Comparison of ENCODE assay signal across 16 cellular contexts in the genomic region with DNA sequence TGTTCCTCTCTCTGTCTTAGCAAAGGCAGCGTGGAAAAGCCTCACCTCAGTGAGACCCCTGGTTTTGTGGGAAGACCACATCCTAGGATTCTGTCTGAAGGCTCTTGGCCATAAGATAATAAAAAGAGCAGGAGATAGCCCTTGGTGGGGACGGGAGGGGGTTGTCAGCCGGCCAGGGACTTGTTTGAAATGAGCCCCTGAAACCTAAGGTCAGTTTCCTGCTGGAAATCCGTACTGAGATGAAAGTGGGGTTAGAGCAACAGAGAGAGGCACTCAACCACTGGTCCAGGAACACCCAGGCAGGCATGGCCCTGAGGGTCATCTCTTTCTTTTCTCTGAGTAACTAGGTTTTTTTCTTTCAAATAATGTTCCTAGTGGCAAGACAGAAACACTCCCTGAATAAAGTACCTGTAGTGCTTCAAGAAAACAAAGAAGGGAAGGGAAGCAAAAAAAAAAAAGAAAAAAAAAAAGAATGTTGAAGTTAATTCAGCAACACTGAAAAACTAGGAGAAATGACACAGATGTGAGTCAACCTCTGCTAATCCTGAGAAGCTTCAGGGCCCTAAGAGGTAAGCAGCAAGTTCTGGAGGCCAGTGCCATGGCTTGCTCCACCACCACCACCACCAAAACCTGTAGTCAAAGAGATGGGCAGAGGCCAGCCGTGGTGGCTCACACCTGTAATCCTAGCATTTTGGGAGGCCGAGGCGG. TPM values are rescaled to one million over a fixed set of nuclear protein-coding genes. Genes with fewer than 3 reads are reported as not detected.
DNase-seq lines count a peak whose midpoint lies in the region; ATAC-seq, FAIRE-seq and TF ChIP-seq lines count a peak whose summit lies in the region.
"Had no signal": no experiment of that assay in that cellular context is flagged by ENCODE, and none has a peak within 500 bp of the region (broad histone marks: within the 10 kb centered on the region; RNA-seq: fewer than 3 reads in every experiment).

No MANE protein-coding gene starts in this region.

- TF ChIP-seq CTCF in fibroblast of the aortic adventitia (IDR thresholded peaks at IDR 0.05; ENCODE audit: insufficient read depth, low read length) = no peak
- TF ChIP-seq CTCF in smooth muscle cell (IDR thresholded peaks at IDR 0.05; ENCODE audit: borderline replicate concordance, insufficient read depth, poor library complexity, severe bottlenecking) = no peak

- H3K4me1 ChIP-seq in adipocyte (ENCODE audit: control insufficient read depth, insufficient read depth, low read length) (peaks cover 52% of the 10 kb centered on the region), smooth muscle cell (ENCODE audit: low read depth) (peaks cover 46% of the 10 kb centered on the region)

- peak; percentile 45 for FAIRE-seq in H54 (lab: Jason Lieb, UNC)
- FAIRE-seq: TTC549 had no signal

- H3K9me3 ChIP-seq in adipocyte (ENCODE audit: control insufficient read depth, low read length) (no peaks in the 10 kb centered on the region), smooth muscle cell (replicated peaks; ENCODE audit: low read depth) (no peaks in the 10 kb centered on the region)

- H3K4me2 ChIP-seq in smooth muscle cell = peak overlapping the region; percentile 97

- 58% methylated on average over 7 of the region's 7 CpGs for WGBS in smooth muscle cell (ENCODE audit: low lambda C conversion rate)

- no peak for ATAC-seq in GM21825 (IDR thresholded peaks at IDR 0.05; ENCODE audit: unreplicated experiment)
- ATAC-seq: stimulated activated memory B cell treated with anti-CD40 and anti-IgM and Interleukin-4, amounts not matched to agents 10 μg/mL and 1 μg/mL and 100 μg/mL, for 72 hours had no signal

- DNase-seq in H54 (ENCODE audit: insufficient read length, low spot score) (peak; percentile 35), adipocyte (ENCODE audit: low read depth) (peak; percentile 46), fibroblast of the aortic adventitia (ENCODE audit: low read depth) (peak; percentile 53), smooth muscle cell (lab: John Stamatoyannopoulos, UW; ENCODE audit: unreplicated experiment) (no peak), NCI-H2029 treated with DMSO at 0.1 percent for 48 hours (lab: John Stamatoyannopoulos, UW) (no peak), AG08396 (ENCODE audit: low spot score) (no peak), LoVo (ENCODE audit: low spot score) (no peak)
- DNase-seq: activated naive CD8-positive, alpha-beta T cell treated with anti-CD3 and anti-CD28 coated beads, Interleukin-2, amount 10 ng/mL, durations not matched to agents 7 days and 5 days; CD4-positive, alpha-beta memory T cell; NCI-H510A; Right ventricle myocardium superior; stimulated activated CD4-positive, alpha-beta T cell treated with anti-CD3 and anti-CD28 coated beads, Interleukin-1b, Interleukin-23, amount 100 ng/mL, for 48 hours had no signal

- H3K27ac ChIP-seq in smooth muscle cell (ENCODE audit: low read depth) = peak overlapping the region; percentile 76

- no peak for TF ChIP-seq POLR2A in H54 (IDR thresholded peaks at IDR 0.05; ENCODE audit: low read depth, low read length)

- peaks cover 28% of the 10 kb centered on the region for H3F3A ChIP-seq in smooth muscle cell (ENCODE audit: low read depth)

- H3K9ac ChIP-seq in adipocyte (ENCODE audit: low read length) (peak overlapping the region; percentile 94), smooth muscle cell (ENCODE audit: low read depth) (peak overlapping the region; percentile 12)

- H3K27me3 ChIP-seq in adipocyte (replicated peaks; ENCODE audit: control insufficient read depth, insufficient read depth, low read length) (no peaks in the 10 kb centered on the region), smooth muscle cell (ENCODE audit: low read depth) (no peaks in the 10 kb centered on the region)

- no peak overlapping the region for H2AFZ ChIP-seq in smooth muscle cell (ENCODE audit: low read depth)

- H3K4me3 ChIP-seq in adipocyte (ENCODE audit: low read length) = peak overlapping the region; percentile 95
- no peak overlapping the region for H3K4me3 ChIP-seq in fibroblast of the aortic adventitia (ENCODE audit: low read depth, low read length)
- no peak overlapping the region for H3K4me3 ChIP-seq in smooth muscle cell
- H3K4me3 ChIP-seq: lung had no signal

- H3K79me2 ChIP-seq in smooth muscle cell (ENCODE audit: low read depth) = peaks cover 66% of the 10 kb centered on the region

- peaks cover 9% of the 10 kb centered on the region for H3K36me3 ChIP-seq in adipocyte (ENCODE audit: control insufficient read depth, insufficient read depth, low read length, severe bottlenecking)
- no peaks in the 10 kb centered on the region for H3K36me3 ChIP-seq in smooth muscle cell (ENCODE audit: low read depth)

- H4K20me1 ChIP-seq in smooth muscle cell (ENCODE audit: low read depth) = no peaks in the 10 kb centered on the region

RNA-seq across cellular contexts. Expression of a gene that starts 3.2 kb away (rescaled TPM):
- 308 and 429 TPM in 2 replicates for total RNA-seq in fibroblast of the aortic adventitia (ENCODE audit: low replicate concordance)
- total RNA-seq in smooth muscle cell = 332 and 343 TPM in 2 replicates
- polyA plus RNA-seq in smooth muscle cell = 276 and 403 TPM in 2 replicates

RNA-seq across cellular contexts. Expression of a gene that starts 50.6 kb away (rescaled TPM):
- total RNA-seq in fibroblast of the aortic adventitia (ENCODE audit: low replicate concordance) = not detected in 2 replicates
- total RNA-seq in smooth muscle cell = 0.04 TPM in 1 of 2 replicates, not detected in the other
- not detected in 2 replicates for polyA plus RNA-seq in smooth muscle cell
- total RNA-seq: activated naive CD8-positive, alpha-beta T cell treated with anti-CD3 and anti-CD28 coated beads, Interleukin-2, amount 10 ng/mL, durations not matched to agents 7 days and 5 days; CD4-positive, alpha-beta memory T cell; Right ventricle myocardium superior had no signal
- polyA plus RNA-seq: CD4-positive, alpha-beta memory T cell had no signal

Comparison
In these comparisons a context has a peak if more than half of its experiments do, and no peak if none do; other contexts are left out.
1. DNase-seq: peak in H54 (single experiment), adipocyte (single experiment) and fibroblast of the aortic adventitia (single experiment); none in smooth muscle cell (single experiment), NCI-H2029 treated with DMSO at 0.1 percent for 48 hours (single experiment), AG08396 (single experiment) and LoVo (single experiment).